In genomic region chr12:67355428-67356385, GRCh38 we compare ENCODE assay signal across 8 cellular contexts.
DNase-seq lines count a peak whose midpoint lies in the region; FAIRE-seq and TF ChIP-seq lines count a peak whose summit lies in the region.

No MANE protein-coding gene starts in this region.

- TF ChIP-seq POLR2A in lower leg skin (IDR thresholded peaks at IDR 0.05): no peak

- no peaks in the 10 kb centered on the region for H3K36me3 ChIP-seq in endocrine pancreas (ENCODE audit: control insufficient read depth, insufficient read depth, low read length)

- FAIRE-seq in RCC 7860 (lab: Jason Lieb, UNC): peak; percentile 37

- intact Hi-C loops in lower leg skin (cut with DNase I; ENCODE audit: low total_unique reads): no loop called here

- H3K36me3 Mint-ChIP-seq in mesothelial cell of epicardium: peaks cover 3% of the 10 kb centered on the region

- CTCF ChIA-PET in AG04450 (lab: Charles Lee): interaction anchor here (0.6 to 8.9 kb wide), 93 partner anchors 8 to 968 kb away, joined by 3 to 157 read pairs (median 5); partner anchors contain the start of gene DYRK2

- H3K4me3 Mint-ChIP-seq in mesothelial cell of epicardium: peak overlapping the region; percentile 0

- H3K4me3 ChIP-seq in AG04450 (ENCODE audit: low read depth, low read length) (no peak overlapping the region), endocrine pancreas (ENCODE audit: control insufficient read depth, insufficient read depth, low read length) (peak overlapping the region; percentile 47), lower leg skin (ENCODE audit: low read depth, poor library complexity, severe bottlenecking) (no peak overlapping the region)

- peaks cover 6% of the 10 kb centered on the region for H3K9me3 Mint-ChIP-seq in mesothelial cell of epicardium

- TF ChIP-seq CTCF in AG04450 (IDR thresholded peaks at IDR 0.05; ENCODE audit: low read depth, low read length) (peak; percentile 66), mesothelial cell of epicardium (IDR thresholded peaks at IDR 0.05; ENCODE audit: unreplicated experiment) (peak; percentile 78), lower leg skin (IDR thresholded peaks at IDR 0.05) (no peak)

- peaks cover 44% of the 10 kb centered on the region for H3K4me1 Mint-ChIP-seq in mesothelial cell of epicardium

- no peak overlapping the region for H3K9ac ChIP-seq in endocrine pancreas (ENCODE audit: control insufficient read depth, insufficient read depth, low read length)

- H3K4me1 ChIP-seq in endocrine pancreas (ENCODE audit: control insufficient read depth, insufficient read depth, low read length): no peaks in the 10 kb centered on the region

- no peaks in the 10 kb centered on the region for H3K27me3 Mint-ChIP-seq in mesothelial cell of epicardium (ENCODE audit: low read depth)

- peak overlapping the region; percentile 40 for H3K27ac Mint-ChIP-seq in mesothelial cell of epicardium

- DNase-seq in AG04450 (ENCODE audit: low read depth, low spot score) (peak; percentile 20), GM04504 (ENCODE audit: low read depth) (peak; percentile 44), LoVo (ENCODE audit: low spot score) (peak; percentile 52), RCC 7860 (ENCODE audit: low spot score) (peak; percentile 9), mesothelial cell of epicardium (ENCODE audit: low spot score in 2 of 2, unreplicated experiment in 2 of 2) (no peak), lower leg skin (ENCODE audit: low spot score in 2 of 2) (no peak), ureter (ENCODE audit: low spot score) (no peak)

- POLR2A ChIA-PET in AG04450 (lab: Yijun Ruan, JAX): interaction anchor here (0.6 to 1.0 kb wide), 3 partner anchors 55 to 754 kb away, joined by 5 to 7 read pairs (median 6); no protein-coding TSS in a partner anchor

- H3K27ac ChIP-seq in AG04450 (ENCODE audit: low read depth, low read length): no peak overlapping the region

- H3K27me3 ChIP-seq in AG04450 (ENCODE audit: control insufficient read depth, insufficient read depth, low read length) (no peaks in the 10 kb centered on the region), endocrine pancreas (ENCODE audit: control insufficient read depth, insufficient read depth, low read length) (no peaks in the 10 kb centered on the region)

- WGBS in lower leg skin, 2 donors: 8 to 9% methylated on average over 8 of the region's 8 CpGs

- H3K9me3 ChIP-seq in AG04450 (ENCODE audit: control insufficient read depth, insufficient read depth, low read length): no peaks in the 10 kb centered on the region
- no peaks in the 10 kb centered on the region for H3K9me3 ChIP-seq in endocrine pancreas (ENCODE audit: control insufficient read depth, low read length)

Comparison
In these comparisons a context has a peak if more than half of its experiments do, and no peak if none do; other contexts are left out.
1. DNase-seq: peak in AG04450 (single experiment), GM04504 (single experiment), LoVo (single experiment) and RCC 7860 (single experiment); none in mesothelial cell of epicardium (0 of 2), lower leg skin (0 of 2) and ureter (single experiment).
2. CTCF ChIP-seq: peak in AG04450 (single experiment) and mesothelial cell of epicardium (single experiment); none in lower leg skin (0 of 3).